1 cellular context compared by ENCODE assay signal in genomic region chr1:64887689-64888217, GRCh38.
TF ChIP-seq lines count a peak whose summit lies in the region.

No MANE protein-coding gene starts in this region.

TF ChIP-seq in H1, 55 proteins besides CTCF, POLR2A, EP300 and RAD21 (continued from another document):
- TF ChIP-seq, protein P1, sequence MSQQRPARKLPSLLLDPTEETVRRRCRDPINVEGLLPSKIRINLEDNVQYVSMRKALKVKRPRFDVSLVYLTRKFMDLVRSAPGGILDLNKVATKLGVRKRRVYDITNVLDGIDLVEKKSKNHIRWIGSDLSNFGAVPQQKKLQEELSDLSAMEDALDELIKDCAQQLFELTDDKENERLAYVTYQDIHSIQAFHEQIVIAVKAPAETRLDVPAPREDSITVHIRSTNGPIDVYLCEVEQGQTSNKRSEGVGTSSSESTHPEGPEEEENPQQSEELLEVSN (IDR thresholded peaks at IDR 0.05) = no peak
- TF ChIP-seq RNF2 (IDR thresholded peaks at IDR 0.05; ENCODE audit: borderline replicate concordance, low read depth, low read length, missing control alignments, poor library complexity, severe bottlenecking) (no peak), BRCA1 (IDR thresholded peaks at IDR 0.05; ENCODE audit: low read depth, low read length) (no peak), YY1 (IDR thresholded peaks at IDR 0.05; ENCODE audit: low read depth, low read length) (no peak), ASH2L (IDR thresholded peaks at IDR 0.05; ENCODE audit: low read length) (no peak)
- TF ChIP-seq, protein P2, sequence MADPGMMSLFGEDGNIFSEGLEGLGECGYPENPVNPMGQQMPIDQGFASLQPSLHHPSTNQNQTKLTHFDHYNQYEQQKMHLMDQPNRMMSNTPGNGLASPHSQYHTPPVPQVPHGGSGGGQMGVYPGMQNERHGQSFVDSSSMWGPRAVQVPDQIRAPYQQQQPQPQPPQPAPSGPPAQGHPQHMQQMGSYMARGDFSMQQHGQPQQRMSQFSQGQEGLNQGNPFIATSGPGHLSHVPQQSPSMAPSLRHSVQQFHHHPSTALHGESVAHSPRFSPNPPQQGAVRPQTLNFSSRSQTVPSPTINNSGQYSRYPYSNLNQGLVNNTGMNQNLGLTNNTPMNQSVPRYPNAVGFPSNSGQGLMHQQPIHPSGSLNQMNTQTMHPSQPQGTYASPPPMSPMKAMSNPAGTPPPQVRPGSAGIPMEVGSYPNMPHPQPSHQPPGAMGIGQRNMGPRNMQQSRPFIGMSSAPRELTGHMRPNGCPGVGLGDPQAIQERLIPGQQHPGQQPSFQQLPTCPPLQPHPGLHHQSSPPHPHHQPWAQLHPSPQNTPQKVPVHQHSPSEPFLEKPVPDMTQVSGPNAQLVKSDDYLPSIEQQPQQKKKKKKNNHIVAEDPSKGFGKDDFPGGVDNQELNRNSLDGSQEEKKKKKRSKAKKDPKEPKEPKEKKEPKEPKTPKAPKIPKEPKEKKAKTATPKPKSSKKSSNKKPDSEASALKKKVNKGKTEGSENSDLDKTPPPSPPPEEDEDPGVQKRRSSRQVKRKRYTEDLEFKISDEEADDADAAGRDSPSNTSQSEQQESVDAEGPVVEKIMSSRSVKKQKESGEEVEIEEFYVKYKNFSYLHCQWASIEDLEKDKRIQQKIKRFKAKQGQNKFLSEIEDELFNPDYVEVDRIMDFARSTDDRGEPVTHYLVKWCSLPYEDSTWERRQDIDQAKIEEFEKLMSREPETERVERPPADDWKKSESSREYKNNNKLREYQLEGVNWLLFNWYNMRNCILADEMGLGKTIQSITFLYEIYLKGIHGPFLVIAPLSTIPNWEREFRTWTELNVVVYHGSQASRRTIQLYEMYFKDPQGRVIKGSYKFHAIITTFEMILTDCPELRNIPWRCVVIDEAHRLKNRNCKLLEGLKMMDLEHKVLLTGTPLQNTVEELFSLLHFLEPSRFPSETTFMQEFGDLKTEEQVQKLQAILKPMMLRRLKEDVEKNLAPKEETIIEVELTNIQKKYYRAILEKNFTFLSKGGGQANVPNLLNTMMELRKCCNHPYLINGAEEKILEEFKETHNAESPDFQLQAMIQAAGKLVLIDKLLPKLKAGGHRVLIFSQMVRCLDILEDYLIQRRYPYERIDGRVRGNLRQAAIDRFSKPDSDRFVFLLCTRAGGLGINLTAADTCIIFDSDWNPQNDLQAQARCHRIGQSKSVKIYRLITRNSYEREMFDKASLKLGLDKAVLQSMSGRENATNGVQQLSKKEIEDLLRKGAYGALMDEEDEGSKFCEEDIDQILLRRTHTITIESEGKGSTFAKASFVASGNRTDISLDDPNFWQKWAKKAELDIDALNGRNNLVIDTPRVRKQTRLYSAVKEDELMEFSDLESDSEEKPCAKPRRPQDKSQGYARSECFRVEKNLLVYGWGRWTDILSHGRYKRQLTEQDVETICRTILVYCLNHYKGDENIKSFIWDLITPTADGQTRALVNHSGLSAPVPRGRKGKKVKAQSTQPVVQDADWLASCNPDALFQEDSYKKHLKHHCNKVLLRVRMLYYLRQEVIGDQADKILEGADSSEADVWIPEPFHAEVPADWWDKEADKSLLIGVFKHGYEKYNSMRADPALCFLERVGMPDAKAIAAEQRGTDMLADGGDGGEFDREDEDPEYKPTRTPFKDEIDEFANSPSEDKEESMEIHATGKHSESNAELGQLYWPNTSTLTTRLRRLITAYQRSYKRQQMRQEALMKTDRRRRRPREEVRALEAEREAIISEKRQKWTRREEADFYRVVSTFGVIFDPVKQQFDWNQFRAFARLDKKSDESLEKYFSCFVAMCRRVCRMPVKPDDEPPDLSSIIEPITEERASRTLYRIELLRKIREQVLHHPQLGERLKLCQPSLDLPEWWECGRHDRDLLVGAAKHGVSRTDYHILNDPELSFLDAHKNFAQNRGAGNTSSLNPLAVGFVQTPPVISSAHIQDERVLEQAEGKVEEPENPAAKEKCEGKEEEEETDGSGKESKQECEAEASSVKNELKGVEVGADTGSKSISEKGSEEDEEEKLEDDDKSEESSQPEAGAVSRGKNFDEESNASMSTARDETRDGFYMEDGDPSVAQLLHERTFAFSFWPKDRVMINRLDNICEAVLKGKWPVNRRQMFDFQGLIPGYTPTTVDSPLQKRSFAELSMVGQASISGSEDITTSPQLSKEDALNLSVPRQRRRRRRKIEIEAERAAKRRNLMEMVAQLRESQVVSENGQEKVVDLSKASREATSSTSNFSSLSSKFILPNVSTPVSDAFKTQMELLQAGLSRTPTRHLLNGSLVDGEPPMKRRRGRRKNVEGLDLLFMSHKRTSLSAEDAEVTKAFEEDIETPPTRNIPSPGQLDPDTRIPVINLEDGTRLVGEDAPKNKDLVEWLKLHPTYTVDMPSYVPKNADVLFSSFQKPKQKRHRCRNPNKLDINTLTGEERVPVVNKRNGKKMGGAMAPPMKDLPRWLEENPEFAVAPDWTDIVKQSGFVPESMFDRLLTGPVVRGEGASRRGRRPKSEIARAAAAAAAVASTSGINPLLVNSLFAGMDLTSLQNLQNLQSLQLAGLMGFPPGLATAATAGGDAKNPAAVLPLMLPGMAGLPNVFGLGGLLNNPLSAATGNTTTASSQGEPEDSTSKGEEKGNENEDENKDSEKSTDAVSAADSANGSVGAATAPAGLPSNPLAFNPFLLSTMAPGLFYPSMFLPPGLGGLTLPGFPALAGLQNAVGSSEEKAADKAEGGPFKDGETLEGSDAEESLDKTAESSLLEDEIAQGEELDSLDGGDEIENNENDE (IDR thresholded peaks at IDR 0.05; ENCODE audit: insufficient replicate concordance, low read length) = no peak
TF ChIP-seq in H1: peak in this region for 0.
